Comparison of ENCODE assay signal across 14 cellular contexts in genomic region chr13:86591862-86592261, GRCh38.
"Had no signal": no experiment of that assay in that cellular context is flagged by ENCODE, and none has a peak within 500 bp of the region (broad histone marks: within the 10 kb centered on the region; RNA-seq: fewer than 3 reads in every experiment).

No MANE protein-coding gene starts in this region.

- H3K4me3 ChIP-seq: gastroesophageal sphincter, psoas muscle, right lobe of liver, suprapubic skin, upper lobe of right lung had no signal

- H3K36me3 ChIP-seq: gastroesophageal sphincter, right lobe of liver, suprapubic skin, upper lobe of right lung had no signal

- H3K27ac ChIP-seq: gastroesophageal sphincter, psoas muscle, right lobe of liver, suprapubic skin, upper lobe of right lung had no signal

- ATAC-seq: gastroesophageal sphincter, left ventricle myocardium superior, psoas muscle, right lobe of liver, upper lobe of right lung had no signal

- H3K4me1 ChIP-seq: gastroesophageal sphincter, psoas muscle, right lobe of liver, suprapubic skin, upper lobe of right lung had no signal

- H3K27me3 ChIP-seq: gastroesophageal sphincter, right lobe of liver, suprapubic skin, upper lobe of right lung had no signal

- H3K9me3 ChIP-seq: psoas muscle, right lobe of liver, suprapubic skin, upper lobe of right lung had no signal

- DNase-seq: activated CD4-positive, alpha-beta T cell treated with anti-CD3 and anti-CD28 coated beads, Interleukin-2, amount 50 U/mL, for 1 hour; amniotic stem cell; cerebellar nuclear complex; dermis blood vessel endothelial cell; erythroblast; kidney; left ventricle myocardium superior; psoas muscle; right lobe of liver; stimulated activated CD4-positive, alpha-beta T cell treated with anti-CD3 and anti-CD28 coated beads, Interleukin-2, amount 100 ng/mL, for 24 hours; stimulated activated naive CD4-positive, alpha-beta T cell; upper lobe of right lung had no signal
